ENCODE assay signal across 1 cellular context in the genomic region with DNA sequence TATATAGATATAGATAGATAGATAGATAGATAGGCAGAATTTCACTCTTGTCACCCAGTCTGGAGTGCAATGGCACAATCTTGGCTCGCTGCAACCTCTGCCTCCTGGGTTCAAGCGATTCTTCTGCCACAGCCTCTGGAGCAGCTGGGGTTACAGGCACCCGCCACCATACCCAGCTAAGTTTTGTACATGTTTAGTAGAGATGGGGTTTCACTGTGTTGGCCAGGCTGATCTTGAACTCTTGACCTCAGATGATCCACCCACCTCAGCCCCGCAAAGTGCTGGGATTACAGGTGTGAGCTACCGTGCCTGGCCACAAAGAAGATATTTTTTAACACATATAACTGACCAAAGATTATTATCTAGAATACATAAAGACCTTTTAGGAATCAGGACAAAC. TPM values are rescaled to one million over a fixed set of nuclear protein-coding genes. Genes with fewer than 3 reads are reported as not detected.
"Had no signal": no experiment of that assay in that cellular context is flagged by ENCODE, and none has a peak within 500 bp of the region (broad histone marks: within the 10 kb centered on the region; RNA-seq: fewer than 3 reads in every experiment).

No MANE protein-coding gene starts in this region.

RNA-seq across cellular contexts. Expression of gene TNFRSF9, which starts 22.7 kb away (rescaled TPM):
- polyA plus RNA-seq: neural cell had no signal
